8 cellular contexts compared by ENCODE assay signal in the genomic region with DNA sequence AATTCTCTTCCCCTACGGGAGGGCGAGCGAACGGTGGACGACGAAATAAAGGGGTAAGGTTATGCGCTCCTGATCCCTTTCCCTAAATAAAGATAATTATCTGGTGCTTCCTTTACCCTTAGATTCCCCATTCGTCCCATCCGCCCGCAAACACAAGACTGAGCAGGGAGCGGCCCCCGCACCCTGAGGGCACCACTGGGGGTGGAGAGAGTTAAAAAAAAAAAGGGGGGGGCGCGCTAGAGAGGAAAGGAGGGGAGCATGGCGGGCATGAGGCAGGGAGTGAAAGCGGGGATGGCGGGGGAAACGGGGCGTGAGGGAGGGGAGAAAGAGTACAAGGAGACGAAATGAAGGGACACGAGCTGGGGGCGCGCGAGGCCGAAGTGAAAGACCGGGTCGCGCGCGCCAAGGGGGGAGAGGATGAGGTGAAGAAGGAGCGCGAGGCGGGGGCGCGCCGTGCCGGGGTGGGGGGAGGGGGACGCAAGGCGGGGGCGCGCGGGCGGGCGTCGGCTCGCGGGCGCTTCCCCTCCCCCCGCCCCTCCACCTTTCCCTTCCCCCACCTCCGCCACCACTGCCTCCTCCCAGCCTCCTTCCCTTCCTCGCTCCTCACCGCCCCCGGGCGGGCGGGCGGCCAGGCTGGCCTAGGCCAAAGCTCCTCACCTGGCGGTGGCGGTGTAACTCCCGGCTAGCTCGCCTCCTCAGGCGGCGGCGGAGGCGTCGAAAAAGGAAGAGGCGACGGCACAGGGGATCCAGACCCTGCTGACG. TPM values are rescaled to one million over a fixed set of nuclear protein-coding genes. Genes with fewer than 3 reads are reported as not detected.
DNase-seq lines count a peak whose midpoint lies in the region; ATAC-seq, FAIRE-seq and TF ChIP-seq lines count a peak whose summit lies in the region.

No MANE protein-coding gene starts in this region.

- TF ChIP-seq CTCF in astrocyte of the spinal cord (IDR thresholded peaks at IDR 0.05; ENCODE audit: low read depth, low read length), result peak; percentile 23
- peak in 2 of 3 experiments; percentile 19 to 41 for TF ChIP-seq CTCF in keratinocyte (optimal IDR thresholded peaks at IDR 0.05 in 1 of 3, IDR thresholded peaks at IDR 0.05 in 1 of 3, conservative IDR thresholded peaks at IDR 0.05 in 1 of 3; ENCODE audit: extremely low read depth in 1 of 3, insufficient read depth in 2 of 3, low read length in 3 of 3)

- H3K4me2 ChIP-seq in keratinocyte (ENCODE audit: control insufficient read depth, extremely low read depth, insufficient read depth, low read depth, low read length), result peak overlapping the region; percentile 93

- peak overlapping the region; percentile 76 for H3K27ac ChIP-seq in keratinocyte (ENCODE audit: control insufficient read depth, insufficient read depth, low read length)

- H3K79me2 ChIP-seq in keratinocyte (ENCODE audit: control insufficient read depth, insufficient read depth, low read length), result peaks cover 48% of the 10 kb centered on the region

- DNase-seq in G401 (ENCODE audit: low spot score), result peak; percentile 27
- DNase-seq in SHP77 (lab: John Stamatoyannopoulos, UW), result peak; percentile 83 to 91
- DNase-seq in astrocyte of the spinal cord (ENCODE audit: low read depth, low spot score), result peak; percentile 5
- no peak for DNase-seq in keratinocyte (ENCODE audit: low read depth, low spot score)
- peak; percentile 77 for DNase-seq in stimulated activated CD4-positive, alpha-beta T cell treated with anti-CD3 and anti-CD28 coated beads, Interleukin-1b, Interleukin-23, amount 100 ng/mL, for 48 hours
- no peak for DNase-seq in germinal center (ENCODE audit: low spot score)

- H3K4me3 ChIP-seq in astrocyte of the spinal cord (ENCODE audit: low read depth, low read length), result peak overlapping the region; percentile 88
- peak overlapping the region; percentile 56 to 84 (median 78) for H3K4me3 ChIP-seq in keratinocyte (ENCODE audit: control insufficient read depth in 2 of 3, extremely low read depth in 1 of 3, insufficient read depth in 2 of 3, low read depth in 1 of 3, low read length in 3 of 3)

- H3K36me3 ChIP-seq in keratinocyte (ENCODE audit: control insufficient read depth in 2 of 2, extremely low read depth in 1 of 2, insufficient read depth in 2 of 2, low read length in 2 of 2), result peaks cover 2 to 3% of the 10 kb centered on the region in 2 experiments

- peak overlapping the region; percentile 27 for H2AFZ ChIP-seq in keratinocyte (ENCODE audit: control insufficient read depth, low read length)

- no peak for FAIRE-seq in keratinocyte (lab: Jason Lieb, UNC)

- in situ Hi-C loops in G401 (cut with HindIII; ENCODE audit: low sequenced_read_pairs), result no loop called here
- in situ Hi-C loops in astrocyte of the spinal cord (cut with HindIII; ENCODE audit: low sequenced_read_pairs), result no loop called here

- peaks cover 10% of the 10 kb centered on the region for H4K20me1 ChIP-seq in keratinocyte (ENCODE audit: control insufficient read depth, extremely low read depth, insufficient read depth, low read length)

- dilution Hi-C loops in keratinocyte (cut with MboI; ENCODE audit: extremely low pct_ligation_motif_present, low sequenced_read_pairs), result no loop called here

- no peaks in the 10 kb centered on the region for H3K9me1 ChIP-seq in keratinocyte (ENCODE audit: control insufficient read depth, extremely low read depth, insufficient read depth, low read length)

- ATAC-seq in GM19438 (IDR thresholded peaks at IDR 0.05; ENCODE audit: low read depth, unreplicated experiment) (peak; percentile 27), HG03469 (IDR thresholded peaks at IDR 0.05; ENCODE audit: unreplicated experiment) (peak; percentile 6)

- H3K9me3 ChIP-seq in keratinocyte (ENCODE audit: control insufficient read depth, low read depth, low read length), result no peaks in the 10 kb centered on the region

- no peaks in the 10 kb centered on the region for H3K27me3 ChIP-seq in keratinocyte (ENCODE audit: control insufficient read depth, extremely low read depth, insufficient read depth, low read length)

- H3K9ac ChIP-seq in keratinocyte (ENCODE audit: control insufficient read depth, extremely low read depth, insufficient read depth, low read length), result peak overlapping the region; percentile 85

- H3K4me1 ChIP-seq in keratinocyte (ENCODE audit: control insufficient read depth, extremely low read depth, insufficient read depth, low read length), result peaks cover 22% of the 10 kb centered on the region

RNA-seq across cellular contexts. Expression of a gene that starts 0.5 kb away (rescaled TPM):
- 5.0 and 5.8 TPM in 2 replicates for total RNA-seq in G401 (2014; rRNA removed; shearing (Covaris generic))
- 4.1 to 7.6 TPM (median 6.1 TPM) in 3 replicates for polyA plus RNA-seq in keratinocyte
- 30.4 TPM for polyA plus RNA-seq in keratinocyte (2011; ENCODE audit: low read depth)
- 7.8 and 8.3 TPM in 2 replicates for polyA plus RNA-seq in keratinocyte (2011; cell fraction: cytosol; rRNA removed)
- polyA plus RNA-seq in keratinocyte (2011; cell fraction: nucleus; rRNA removed), result 24.5 and 28.7 TPM in 2 replicates
- polyA plus RNA-seq in keratinocyte (2012; ENCODE audit: low replicate concordance), result 12.7 and 13.6 TPM in 2 replicates
- polyA minus RNA-seq in keratinocyte, result 11.5 to 55.1 TPM (median 19.8 TPM) in 3 replicates
- 8.6 TPM for polyA minus RNA-seq in keratinocyte (2011; cell fraction: cytosol; rRNA and poly(A)+ RNA removed)
- polyA minus RNA-seq in keratinocyte (2011; cell fraction: nucleus; rRNA and poly(A)+ RNA removed), result 12.0 and 23.2 TPM in 2 replicates

RNA-seq across cellular contexts. Expression of a gene that starts 24.3 kb away (rescaled TPM):
- total RNA-seq in G401 (2014; rRNA removed; shearing (Covaris generic)), result 7.8 and 9.3 TPM in 2 replicates
- polyA plus RNA-seq in keratinocyte, result 7.9 to 16.3 TPM (median 8.0 TPM) in 3 replicates
- 3.7 TPM for polyA plus RNA-seq in keratinocyte (2011; ENCODE audit: low read depth)
- polyA plus RNA-seq in keratinocyte (2011; cell fraction: cytosol; rRNA removed), result 5.0 and 5.3 TPM in 2 replicates
- 52.9 and 60.7 TPM in 2 replicates for polyA plus RNA-seq in keratinocyte (2011; cell fraction: nucleus; rRNA removed)
- 12.8 and 13.3 TPM in 2 replicates for polyA plus RNA-seq in keratinocyte (2012; ENCODE audit: low replicate concordance)
- 15.5 to 26.8 TPM (median 18.7 TPM) in 3 replicates for polyA minus RNA-seq in keratinocyte
- polyA minus RNA-seq in keratinocyte (2011; cell fraction: cytosol; rRNA and poly(A)+ RNA removed), result 10.0 TPM
- polyA minus RNA-seq in keratinocyte (2011; cell fraction: nucleus; rRNA and poly(A)+ RNA removed), result 22.3 and 26.9 TPM in 2 replicates

RNA-seq across cellular contexts. Expression of a gene that starts 36.2 kb away (rescaled TPM):
- total RNA-seq in G401 (2014; rRNA removed; shearing (Covaris generic)), result 3.6 and 7.2 TPM in 2 replicates
- 14.0 to 20.4 TPM (median 15.9 TPM) in 3 replicates for polyA plus RNA-seq in keratinocyte
- 5.4 TPM for polyA plus RNA-seq in keratinocyte (2011; ENCODE audit: low read depth)
- polyA plus RNA-seq in keratinocyte (2011; cell fraction: cytosol; rRNA removed), result 13.2 and 16.0 TPM in 2 replicates
- polyA plus RNA-seq in keratinocyte (2011; cell fraction: nucleus; rRNA removed), result 40.6 and 55.5 TPM in 2 replicates
- 19.5 and 24.4 TPM in 2 replicates for polyA plus RNA-seq in keratinocyte (2012; ENCODE audit: low replicate concordance)
- polyA minus RNA-seq in keratinocyte, result 21.3 to 118 TPM (median 23.3 TPM) in 3 replicates
- 31.1 TPM for polyA minus RNA-seq in keratinocyte (2011; cell fraction: cytosol; rRNA and poly(A)+ RNA removed)
- polyA minus RNA-seq in keratinocyte (2011; cell fraction: nucleus; rRNA and poly(A)+ RNA removed), result 25.3 and 37.2 TPM in 2 replicates

RNA-seq across cellular contexts. Expression of a gene that starts 41.1 kb away (rescaled TPM):
- total RNA-seq in G401 (2014; rRNA removed; shearing (Covaris generic)), result 251 and 259 TPM in 2 replicates
- polyA plus RNA-seq in keratinocyte, result 68.4 to 83.6 TPM (median 68.5 TPM) in 3 replicates
- 10.7 TPM for polyA plus RNA-seq in keratinocyte (2011; ENCODE audit: low read depth)
- polyA plus RNA-seq in keratinocyte (2011; cell fraction: cytosol; rRNA removed), result 60.7 and 69.5 TPM in 2 replicates
- 78.5 and 94.4 TPM in 2 replicates for polyA plus RNA-seq in keratinocyte (2011; cell fraction: nucleus; rRNA removed)
- 50.0 and 85.3 TPM in 2 replicates for polyA plus RNA-seq in keratinocyte (2012; ENCODE audit: low replicate concordance)
- 78.3 to 81.8 TPM (median 78.9 TPM) in 3 replicates for polyA minus RNA-seq in keratinocyte
- polyA minus RNA-seq in keratinocyte (2011; cell fraction: cytosol; rRNA and poly(A)+ RNA removed), result 80.0 TPM
- polyA minus RNA-seq in keratinocyte (2011; cell fraction: nucleus; rRNA and poly(A)+ RNA removed), result 40.9 and 53.5 TPM in 2 replicates

RNA-seq across cellular contexts. Expression of a gene that starts 45.4 kb away (rescaled TPM):
- total RNA-seq in G401 (2014; rRNA removed; shearing (Covaris generic)), result 12.0 and 13.4 TPM in 2 replicates
- 6.0 to 6.3 TPM (median 6.2 TPM) in 3 replicates for polyA plus RNA-seq in keratinocyte
- 0.94 TPM for polyA plus RNA-seq in keratinocyte (2011; ENCODE audit: low read depth)
- polyA plus RNA-seq in keratinocyte (2011; cell fraction: cytosol; rRNA removed), result 4.0 and 4.2 TPM in 2 replicates
- 8.2 and 12.0 TPM in 2 replicates for polyA plus RNA-seq in keratinocyte (2011; cell fraction: nucleus; rRNA removed)
- 4.9 and 5.7 TPM in 2 replicates for polyA plus RNA-seq in keratinocyte (2012; ENCODE audit: low replicate concordance)
- polyA minus RNA-seq in keratinocyte, result 5.4 to 8.3 TPM (median 7.0 TPM) in 3 replicates
- polyA minus RNA-seq in keratinocyte (2011; cell fraction: cytosol; rRNA and poly(A)+ RNA removed), result 4.0 TPM
- 2.5 and 3.1 TPM in 2 replicates for polyA minus RNA-seq in keratinocyte (2011; cell fraction: nucleus; rRNA and poly(A)+ RNA removed)

Comparison
In these comparisons a context has a peak if more than half of its experiments do, and no peak if none do; other contexts are left out.
1. DNase-seq: peak in G401 (single experiment), SHP77 (2 of 2), astrocyte of the spinal cord (single experiment) and stimulated activated CD4-positive, alpha-beta T cell treated with anti-CD3 and anti-CD28 coated beads, Interleukin-1b, Interleukin-23, amount 100 ng/mL, for 48 hours (single experiment); none in keratinocyte (single experiment) and germinal center (single experiment).